In the genomic region with DNA sequence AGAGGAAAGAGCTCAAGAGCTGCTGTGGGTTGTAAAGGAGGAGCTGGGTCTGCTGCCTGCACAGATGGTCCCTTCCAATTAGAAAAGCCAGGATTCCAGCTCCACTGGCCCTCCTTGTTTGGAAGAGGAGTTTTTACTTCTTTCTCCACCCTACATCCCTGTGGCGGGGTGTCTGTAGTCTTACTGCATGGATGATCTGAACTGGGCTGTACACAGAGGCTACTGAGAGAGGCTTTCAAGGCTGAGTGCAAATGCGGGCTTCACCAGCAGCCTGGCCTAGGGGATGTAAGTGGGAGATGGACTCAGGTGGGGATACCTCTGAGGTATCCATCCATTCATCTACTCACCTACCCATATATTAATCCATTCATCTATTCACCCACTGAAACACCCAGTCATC, we compare ENCODE assay signal across 15 cellular contexts. TPM values are rescaled to one million over a fixed set of nuclear protein-coding genes. Genes with fewer than 3 reads are reported as not detected.
"Had no signal": no experiment of that assay in that cellular context is flagged by ENCODE, and none has a peak within 500 bp of the region (broad histone marks: within the 10 kb centered on the region; RNA-seq: fewer than 3 reads in every experiment).

No MANE protein-coding gene starts in this region.

- H3K36me3 Mint-ChIP-seq: naive thymus-derived CD4-positive, alpha-beta T cell had no signal

- H3K9me3 ChIP-seq: ovary, stomach, thoracic aorta, transverse colon had no signal

- DNase-seq: central memory CD4-positive, alpha-beta T cell; effector memory CD8-positive, alpha-beta T cell; foreskin melanocyte; head of caudate nucleus; left colon; naive thymus-derived CD4-positive, alpha-beta T cell; ovary; stimulated activated CD4-positive, alpha-beta T cell treated with anti-CD3 and anti-CD28 coated beads, Interleukin-15, amount 100 ng/mL, for 24 hours; stimulated activated naive CD4-positive, alpha-beta T cell; stomach; substantia nigra; transverse colon had no signal

- H3K36me3 ChIP-seq: ovary, stomach, thoracic aorta, transverse colon had no signal

- H3K27ac Mint-ChIP-seq: dendritic cell treated with granulocyte-macrophage colony-stimulating factor and Interleukin-4, amounts not matched to agents 40 ng/mL and 50 ng/mL, for 4 days; effector memory CD8-positive, alpha-beta T cell; naive thymus-derived CD4-positive, alpha-beta T cell had no signal

- H2AFZ ChIP-seq: hepatocyte had no signal

- H3K4me3 Mint-ChIP-seq: dendritic cell treated with granulocyte-macrophage colony-stimulating factor and Interleukin-4, amounts not matched to agents 40 ng/mL and 50 ng/mL, for 4 days; effector memory CD8-positive, alpha-beta T cell; naive thymus-derived CD4-positive, alpha-beta T cell had no signal

- H3K27ac ChIP-seq: ovary, stomach, thoracic aorta, transverse colon had no signal

- H3K4me2 ChIP-seq: hepatocyte had no signal

- H3K9me3 Mint-ChIP-seq: dendritic cell treated with granulocyte-macrophage colony-stimulating factor and Interleukin-4, amounts not matched to agents 40 ng/mL and 50 ng/mL, for 4 days; effector memory CD8-positive, alpha-beta T cell had no signal

- ATAC-seq: effector memory CD8-positive, alpha-beta T cell; left colon; naive thymus-derived CD4-positive, alpha-beta T cell had no signal

- H3K27me3 ChIP-seq: hepatocyte, ovary, transverse colon had no signal

- H3K4me3 ChIP-seq: hepatocyte, ovary, stomach, thoracic aorta, transverse colon had no signal

- H3K79me2 ChIP-seq: hepatocyte had no signal

RNA-seq across cellular contexts. Expression of gene CXCL12, which starts 7.1 kb away (rescaled TPM):
- total RNA-seq: naive thymus-derived CD4-positive, alpha-beta T cell had no signal
- polyA plus RNA-seq: naive thymus-derived CD4-positive, alpha-beta T cell had no signal
